In the genomic region with DNA sequence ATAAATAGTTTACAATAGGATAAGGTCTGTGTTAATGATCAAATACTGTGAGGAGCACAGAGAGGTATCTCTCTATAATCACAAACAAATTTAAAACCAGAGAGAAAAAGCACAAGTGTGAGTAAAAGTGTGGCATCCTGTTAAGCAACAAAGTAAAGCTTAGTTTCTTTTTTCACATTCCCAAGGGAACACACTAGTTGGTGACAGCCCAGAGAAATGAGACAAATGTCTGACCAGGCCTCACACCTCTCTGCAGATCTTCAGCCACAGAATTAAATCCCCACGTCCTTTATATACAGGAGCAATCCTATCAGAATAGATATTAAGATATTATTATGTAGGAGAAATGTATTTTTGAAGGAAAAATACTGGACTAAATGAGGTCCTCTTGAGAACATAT, we compare ENCODE assay signal across 12 cellular contexts. TPM values are rescaled to one million over a fixed set of nuclear protein-coding genes. Genes with fewer than 3 reads are reported as not detected.
DNase-seq lines count a peak whose midpoint lies in the region; ATAC-seq and TF ChIP-seq lines count a peak whose summit lies in the region.
"Had no signal": no experiment of that assay in that cellular context is flagged by ENCODE, and none has a peak within 500 bp of the region (broad histone marks: within the 10 kb centered on the region; RNA-seq: fewer than 3 reads in every experiment).

No MANE protein-coding gene starts in this region.

- DNase-seq in breast epithelium (ENCODE audit: low spot score in 2 of 2): no peak
- DNase-seq in mammary epithelial cell: no peak
- no peak for DNase-seq in dorsolateral prefrontal cortex
- no peak for DNase-seq in neural crest cell (ENCODE audit: low read depth, low spot score)
- DNase-seq in upper lobe of left lung: no peak
- no peak for DNase-seq in NCI-H1436 treated with DMSO at 0.1 percent for 48 hours (lab: John Stamatoyannopoulos, UW)
- DNase-seq in hypothalamus (lab: John Stamatoyannopoulos, UW): no peak
- DNase-seq: activated naive CD8-positive, alpha-beta T cell treated with anti-CD3 and anti-CD28 coated beads for 36 hours; naive thymus-derived CD8-positive, alpha-beta T cell; stimulated activated naive CD4-positive, alpha-beta T cell had no signal

- H3K4me1 Mint-ChIP-seq in neural crest cell: peaks cover 31% of the 10 kb centered on the region
- H3K4me1 Mint-ChIP-seq: activated naive CD8-positive, alpha-beta T cell treated with anti-CD3 and anti-CD28 coated beads for 36 hours had no signal

- in situ Hi-C loops in mammary epithelial cell (cut with MboI; ENCODE audit: low sequenced_read_pairs in 2 of 2): loop anchor here (10.0 to 25.0 kb wide), 2 partner anchors 278 to 280 kb away; no protein-coding TSS in a partner anchor

- H3K27ac Mint-ChIP-seq in neural crest cell (ENCODE audit: unreplicated experiment): no peak overlapping the region
- H3K27ac Mint-ChIP-seq: activated naive CD8-positive, alpha-beta T cell treated with anti-CD3 and anti-CD28 coated beads for 36 hours had no signal

- no peak overlapping the region for H2AFZ ChIP-seq in mammary epithelial cell (ENCODE audit: low read depth, low read length)

- H3K27me3 ChIP-seq in breast epithelium (peaks cover 0 to 7% of the 10 kb centered on the region in 2 donors), mammary epithelial cell (ENCODE audit: insufficient read depth, low read length) (peaks cover 1% of the 10 kb centered on the region), dorsolateral prefrontal cortex (no peaks in the 10 kb centered on the region), upper lobe of left lung (peaks cover 0 to 15% (median 6%) of the 10 kb centered on the region in 4 donors)

- intact Hi-C loops in breast epithelium (cut with DNase I; ENCODE audit: low total_unique reads) (no loop called here), mammary epithelial cell (cut with micrococcal nuclease) (loop anchor here (5.0 to 10.0 kb wide), 2 partner anchors 75 to 138 kb away; no protein-coding TSS in a partner anchor), dorsolateral prefrontal cortex (cut with DNase I) (loop anchor here (10.0 kb wide), 3 partner anchors 162 to 288 kb away; no protein-coding TSS in a partner anchor)

- no peaks in the 10 kb centered on the region for H3K9me3 Mint-ChIP-seq in neural crest cell
- H3K9me3 Mint-ChIP-seq: activated naive CD8-positive, alpha-beta T cell treated with anti-CD3 and anti-CD28 coated beads for 36 hours; naive thymus-derived CD8-positive, alpha-beta T cell had no signal

- CTCF ChIA-PET in mammary epithelial cell (lab: Charles Lee; ENCODE audit: low non-redundant PET): no interaction called here

- no peak overlapping the region for H3K4me2 ChIP-seq in mammary epithelial cell (ENCODE audit: insufficient read depth, low read depth, low read length)
- H3K4me2 ChIP-seq: KMS-11 had no signal

- H3K9me3 ChIP-seq in breast epithelium (no peaks in the 10 kb centered on the region), mammary epithelial cell (replicated peaks; ENCODE audit: insufficient read depth, low read length) (no peaks in the 10 kb centered on the region), upper lobe of left lung (no peaks in the 10 kb centered on the region)

- no peak for TF ChIP-seq EP300 in upper lobe of left lung (IDR thresholded peaks at IDR 0.05)

- H3K4me1 ChIP-seq in breast epithelium (no peaks in the 10 kb centered on the region), mammary epithelial cell (ENCODE audit: insufficient read depth, low read length) (peaks cover 17% of the 10 kb centered on the region), upper lobe of left lung (peaks cover 10 to 24% (median 19%) of the 10 kb centered on the region in 4 donors)

- H4K20me1 ChIP-seq in mammary epithelial cell (ENCODE audit: insufficient read depth, low read length): no peaks in the 10 kb centered on the region

- TF ChIP-seq CTCF in breast epithelium (IDR thresholded peaks at IDR 0.05): no peak
- no peak for TF ChIP-seq CTCF in mammary epithelial cell (conservative IDR thresholded peaks at IDR 0.05 in 1 of 2, IDR thresholded peaks at IDR 0.05 in 1 of 2; ENCODE audit: extremely low read depth in 1 of 2, insufficient read depth in 1 of 2, low read depth in 1 of 2, low read length in 2 of 2)
- TF ChIP-seq CTCF in dorsolateral prefrontal cortex (IDR thresholded peaks at IDR 0.05 in 54 of 56, conservative IDR thresholded peaks at IDR 0.05 in 2 of 56; ENCODE audit: low read depth in 1 of 56, partially characterized antibody in 56 of 56): no peak
- no peak for TF ChIP-seq CTCF in neural crest cell (conservative IDR thresholded peaks at IDR 0.05)
- no peak for TF ChIP-seq CTCF in upper lobe of left lung (IDR thresholded peaks at IDR 0.05)

- peaks cover 12% of the 10 kb centered on the region for H3K27me3 Mint-ChIP-seq in neural crest cell (ENCODE audit: low read depth)

- dilution Hi-C loops in mammary epithelial cell (cut with HindIII; ENCODE audit: low sequenced_read_pairs): no loop called here

- H3K4me3 ChIP-seq in breast epithelium (peak overlapping the region; percentile 74 to 95 (median 94)), mammary epithelial cell (replicated peaks in 1 of 3; ENCODE audit: insufficient read depth in 1 of 3, low read depth in 2 of 3, low read length in 3 of 3) (no peak overlapping the region), dorsolateral prefrontal cortex (peak overlapping the region in 55 of 59 donors; percentile 5 to 94 (median 84)), upper lobe of left lung (peak overlapping the region in 3 of 4 donors; percentile 58 to 79 (median 70))

- no TSS peak for BruUV-seq in mammary epithelial cell (replicated peaks; lab: Mats Ljungman, UMichigan)

- no peaks in the 10 kb centered on the region for H3K79me2 ChIP-seq in mammary epithelial cell (ENCODE audit: insufficient read depth, low read length)

- TF ChIP-seq POLR2A in breast epithelium (IDR thresholded peaks at IDR 0.05): no peak
- TF ChIP-seq POLR2A in upper lobe of left lung (IDR thresholded peaks at IDR 0.05): no peak

- H3K36me3 ChIP-seq in breast epithelium (no peaks in the 10 kb centered on the region), mammary epithelial cell (ENCODE audit: insufficient read depth, low read length) (no peaks in the 10 kb centered on the region), upper lobe of left lung (no peaks in the 10 kb centered on the region)

- H3K27ac ChIP-seq in breast epithelium (peak overlapping the region in 1 of 2 donors; percentile 93), mammary epithelial cell (ENCODE audit: insufficient read depth, low read depth, low read length) (no peak overlapping the region), dorsolateral prefrontal cortex (peak overlapping the region in 22 of 59 donors; percentile 3 to 98 (median 94)), upper lobe of left lung (peak overlapping the region in 1 of 4 donors; percentile 80)
- H3K27ac ChIP-seq: KMS-11 had no signal

- no peak for ATAC-seq in upper lobe of left lung (ENCODE audit: low FRiP score in 2 of 2)
- ATAC-seq in GM21381 (IDR thresholded peaks at IDR 0.05; ENCODE audit: unreplicated experiment): no peak
- ATAC-seq: naive thymus-derived CD8-positive, alpha-beta T cell had no signal

- H3K9ac ChIP-seq in mammary epithelial cell (ENCODE audit: insufficient read depth, low read length): no peak overlapping the region
- H3K9ac ChIP-seq: KMS-11 had no signal

- H3K4me3 Mint-ChIP-seq in neural crest cell: peak overlapping the region; percentile 87
- H3K4me3 Mint-ChIP-seq: activated naive CD8-positive, alpha-beta T cell treated with anti-CD3 and anti-CD28 coated beads for 36 hours; naive thymus-derived CD8-positive, alpha-beta T cell had no signal

- 65% methylated on average over 1 of the region's 1 CpG for WGBS in mammary epithelial cell (ENCODE audit: low coverage, missing lambda C conversion rate)
- 66 to 89% methylated on average over 1 of the region's 1 CpG for WGBS in upper lobe of left lung, 2 donors

- H3K36me3 Mint-ChIP-seq in neural crest cell (ENCODE audit: low read depth): no peaks in the 10 kb centered on the region
- H3K36me3 Mint-ChIP-seq: activated naive CD8-positive, alpha-beta T cell treated with anti-CD3 and anti-CD28 coated beads for 36 hours; naive thymus-derived CD8-positive, alpha-beta T cell had no signal

RNA-seq across cellular contexts. Expression of gene FBN1, which starts 2.7 kb away (rescaled TPM):
- total RNA-seq in breast epithelium (100 to 1,000 TPM in 1 of 3 donors, 10 to 100 TPM in 2; 38.5 to 210 (median 83.2) TPM), mammary epithelial cell (10 to 100 TPM; 14.0 to 26.7 TPM), dorsolateral prefrontal cortex (10 to 100 TPM; 18.2 to 42.8 (median 30.3) TPM), neural crest cell (22.1 and 24.3 TPM in 2 replicates), upper lobe of left lung (100 to 1,000 TPM in 1 of 6 donors, 10 to 100 TPM in 5; 20.3 to 159 (median 44.3) TPM)
- 3.6 TPM for polyA plus RNA-seq in mammary epithelial cell
- 5.9 TPM for polyA minus RNA-seq in mammary epithelial cell

Comparison
In these comparisons a context has a peak if more than half of its experiments do, and no peak if none do; other contexts are left out.
1. H3K4me3 ChIP-seq: peak in breast epithelium (3 of 3), dorsolateral prefrontal cortex (55 of 59) and upper lobe of left lung (3 of 4); none in mammary epithelial cell (0 of 3).